Comparison of ENCODE assay signal across 33 cellular contexts in genomic region chr1:20350421-20350820, GRCh38. TPM values are rescaled to one million over a fixed set of nuclear protein-coding genes. Genes with fewer than 3 reads are reported as not detected.
"Had no signal": no experiment of that assay in that cellular context is flagged by ENCODE, and none has a peak within 500 bp of the region (broad histone marks: within the 10 kb centered on the region; RNA-seq: fewer than 3 reads in every experiment).

No MANE protein-coding gene starts in this region.

- H3K36me3 ChIP-seq: adrenal gland, brain microvascular endothelial cell, breast epithelium had no signal

- H3K4me1 ChIP-seq: adrenal gland, body of pancreas, breast epithelium had no signal

- DNase-seq: activated B cell treated with CpG ODN at 0.5 μM for 24 hours; activated CD4-positive, alpha-beta memory T cell treated with anti-CD3 and anti-CD28 coated beads, Interleukin-2, amount 10 ng/mL, durations not matched to agents 7 days and 5 days; activated CD4-positive, alpha-beta T cell treated with anti-CD3 and anti-CD28 coated beads for 4 hours; activated CD4-positive, alpha-beta T cell treated with anti-CD3 and anti-CD28 coated beads, Interleukin-2, amount 10 ng/mL, durations not matched to agents 24 days and 14 days; activated CD4-positive, alpha-beta T cell treated with anti-CD3 and anti-CD28 coated beads, Interleukin-2, amount 50 U/mL, for 48 hours; activated CD4-positive, CD25-positive, alpha-beta regulatory T cell treated with anti-CD3 and anti-CD28 coated beads, Interleukin-2, amount 50 U/mL, for 72 hours; activated CD8-positive, alpha-beta memory T cell treated with anti-CD3 and anti-CD28 coated beads for 24 hours; activated CD8-positive, alpha-beta memory T cell treated with anti-CD3 and anti-CD28 coated beads, Interleukin-2, amount 10 ng/mL, durations not matched to agents 7 days and 5 days; activated CD8-positive, alpha-beta memory T cell treated with anti-CD3 and anti-CD28 coated beads, Interleukin-2, amount 50 U/mL, for 48 hours; activated CD8-positive, alpha-beta T cell treated with anti-CD3 and anti-CD28 coated beads, Interleukin-2, amount 10 ng/mL, durations not matched to agents 7 days and 5 days; activated gamma-delta T cell; activated naive CD4-positive, alpha-beta T cell; activated naive CD4-positive, alpha-beta T cell treated with anti-CD3 and anti-CD28 coated beads for 36 hours; activated naive CD4-positive, alpha-beta T cell treated with anti-CD3 and anti-CD28 coated beads, Interleukin-2, amount 50 U/mL, for 16 hours; activated naive CD8-positive, alpha-beta T cell treated with anti-CD3 and anti-CD28 coated beads for 36 hours; activated T-cell treated with anti-CD3 and anti-CD28 coated beads, Interleukin-2, amount 50 U/mL, for 24 hours; activated T-cell treated with anti-CD3 and anti-CD28 coated beads, Interleukin-2, amount 50 U/mL, for 48 hours; adrenal gland; amniotic stem cell; aorta; body of pancreas; brain microvascular endothelial cell; central memory CD4-positive, alpha-beta T cell; T-cell; T-helper 17 cell had no signal

- ATAC-seq: activated CD8-positive, alpha-beta memory T cell treated with anti-CD3 and anti-CD28 coated beads, Interleukin-2, amount 10 ng/mL, durations not matched to agents 7 days and 5 days; activated CD8-positive, alpha-beta T cell treated with anti-CD3 and anti-CD28 coated beads, Interleukin-2, amount 10 ng/mL, durations not matched to agents 7 days and 5 days; activated naive CD4-positive, alpha-beta T cell treated with anti-CD3 and anti-CD28 coated beads, Interleukin-2, amount 50 U/mL, for 72 hours; body of pancreas; T-cell; T-helper 17 cell had no signal

- H3K27ac ChIP-seq: adrenal gland, body of pancreas, brain microvascular endothelial cell, breast epithelium, VCaP had no signal

- H3K27me3 ChIP-seq: adrenal gland, body of pancreas, brain microvascular endothelial cell, breast epithelium had no signal

- H3K9me3 ChIP-seq: adrenal gland, breast epithelium had no signal

- H3K4me3 ChIP-seq: adrenal gland, body of pancreas, breast epithelium had no signal

RNA-seq across cellular contexts. Expression of gene VWA5B1, which starts 59.7 kb away (rescaled TPM):
- total RNA-seq: activated B cell treated with CpG ODN at 0.5 μM for 24 hours; activated CD4-positive, alpha-beta memory T cell treated with anti-CD3 and anti-CD28 coated beads, Interleukin-2, amount 10 ng/mL, durations not matched to agents 7 days and 5 days; activated CD4-positive, alpha-beta T cell treated with anti-CD3 and anti-CD28 coated beads, Interleukin-2, amount 10 ng/mL, durations not matched to agents 24 days and 14 days; activated CD8-positive, alpha-beta memory T cell treated with anti-CD3 and anti-CD28 coated beads, Interleukin-2, amount 10 ng/mL, durations not matched to agents 7 days and 5 days; activated CD8-positive, alpha-beta T cell treated with anti-CD3 and anti-CD28 coated beads, Interleukin-2, amount 10 ng/mL, durations not matched to agents 7 days and 5 days; activated naive CD4-positive, alpha-beta T cell treated with anti-CD3 and anti-CD28 coated beads for 36 hours; activated T-helper 2 cell treated with anti-CD3 and anti-CD28 coated beads, Interferon-gamma antibody, Interleukin-2, Interleukin-4, amounts not matched to agents 10 μg/mL and 5 μg/mL and 100 μg/mL, durations not matched to agents 14 hours and 24 hours and 36 hours; aorta; astrocyte; body of pancreas; cardiac septum; T-helper 1 cell treated with Interleukin-12 subunit alpha and Interleukin-12 subunit beta and Interleukin-4 antibody, amounts not matched to agents 30 ng/mL and 1 ng/mL, for 36 hours; T-helper 2 cell treated with Interferon-gamma antibody and Interleukin-4, amounts not matched to agents 100 ng/mL and 5 ng/mL, for 36 hours had no signal
- polyA plus RNA-seq: aorta had no signal
